ENCODE assay signal across 33 cellular contexts in the genomic region with DNA sequence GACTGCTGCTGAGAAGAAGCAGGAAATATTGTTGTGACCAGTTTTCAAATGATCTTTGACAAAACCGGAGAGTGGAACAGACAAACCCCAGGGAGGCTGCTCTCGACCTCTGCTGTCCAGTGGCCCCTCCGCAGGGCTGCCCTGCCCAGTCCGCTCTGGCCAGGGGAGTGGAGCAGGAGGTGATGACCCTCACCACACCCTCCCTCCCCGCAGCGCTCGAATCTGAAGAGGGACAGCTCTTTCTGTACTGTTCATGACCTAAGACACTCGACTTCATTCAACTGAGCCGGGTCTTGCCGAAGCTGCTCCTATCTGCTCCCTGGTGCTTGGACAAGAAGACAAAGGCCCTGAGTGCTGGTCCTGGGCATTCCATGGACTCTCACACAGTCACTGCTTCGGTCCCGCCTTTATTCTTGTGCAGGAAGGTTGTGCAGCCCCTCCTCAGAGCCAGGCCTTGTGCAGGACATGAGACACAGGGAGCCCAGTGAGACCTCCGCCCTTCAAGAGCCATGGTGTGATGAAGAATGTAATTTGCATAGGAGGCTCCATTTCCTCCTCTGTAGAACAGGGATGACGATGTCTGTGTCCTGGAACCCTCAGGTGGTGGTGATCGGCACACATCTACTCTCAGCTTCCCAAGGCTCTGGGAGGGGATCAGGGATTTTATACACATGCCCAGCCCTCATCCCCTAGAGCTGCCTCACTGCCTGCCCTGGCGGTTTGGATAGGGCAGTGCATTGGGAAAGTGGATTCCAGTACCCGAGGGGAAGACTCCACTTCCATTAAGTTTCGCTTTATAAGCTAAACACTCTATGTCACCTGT.
"Had no signal": no experiment of that assay in that cellular context is flagged by ENCODE, and none has a peak within 500 bp of the region (broad histone marks: within the 10 kb centered on the region; RNA-seq: fewer than 3 reads in every experiment).

No MANE protein-coding gene starts in this region.

- H3K4me3 ChIP-seq: adrenal gland, cardiac muscle cell, coronary artery, dorsolateral prefrontal cortex, right atrium auricular region, thoracic aorta, vagina had no signal

- H3K4me1 ChIP-seq: adrenal gland, parathyroid adenoma, right atrium auricular region, vagina had no signal

- H3K9me3 ChIP-seq: right atrium auricular region, thoracic aorta, vagina had no signal

- DNase-seq: activated CD4-positive, alpha-beta memory T cell treated with anti-CD3 and anti-CD28 coated beads for 36 hours; activated CD4-positive, alpha-beta T cell treated with anti-CD3 and anti-CD28 coated beads for 48 hours; activated CD8-positive, alpha-beta memory T cell treated with anti-CD3 and anti-CD28 coated beads, Interleukin-2, amount 50 U/mL, for 4 hours; activated effector memory CD4-positive, alpha-beta T cell treated with anti-CD3 and anti-CD28 coated beads, Interleukin-2, amount 50 U/mL, for 16 hours; activated naive CD4-positive, alpha-beta T cell treated with anti-CD3 and anti-CD28 coated beads for 36 hours; activated naive CD8-positive, alpha-beta T cell treated with anti-CD3 and anti-CD28 coated beads for 36 hours; activated T-cell treated with anti-CD3 and anti-CD28 coated beads, Interleukin-2, amount 50 U/mL, for 1 hour; adrenal gland; aorta; cerebellar nuclear complex; dorsolateral prefrontal cortex; effector memory CD8-positive, alpha-beta T cell; naive B cell; nephron progenitor cell; nucleus accumbens; stimulated activated CD4-positive, alpha-beta T cell treated with anti-CD3 and anti-CD28 coated beads, Interleukin-4, amount 100 ng/mL, for 1 hour; stimulated activated naive CD8-positive, alpha-beta T cell treated with anti-CD3 and anti-CD28 coated beads, Interleukin-15, Interleukin-2, amounts not matched to agents 100 U/mL and 50 U/mL, for 24 hours; SW 1271; T-helper 9 cell had no signal

- H3K27me3 ChIP-seq: adrenal gland, cardiac muscle cell, right atrium auricular region, vagina had no signal

- H3K36me3 Mint-ChIP-seq: activated CD4-positive, alpha-beta memory T cell treated with anti-CD3 and anti-CD28 coated beads for 36 hours; activated naive CD8-positive, alpha-beta T cell treated with anti-CD3 and anti-CD28 coated beads for 36 hours; brain; mesothelial cell of epicardium; naive B cell; type B pancreatic cell had no signal

- H3K36me3 ChIP-seq: adrenal gland, cardiac muscle cell, right atrium auricular region, thoracic aorta, vagina had no signal

- H3K4me3 Mint-ChIP-seq: activated CD4-positive, alpha-beta memory T cell treated with anti-CD3 and anti-CD28 coated beads for 36 hours; activated naive CD4-positive, alpha-beta T cell treated with anti-CD3 and anti-CD28 coated beads for 36 hours; activated naive CD8-positive, alpha-beta T cell treated with anti-CD3 and anti-CD28 coated beads for 36 hours; activated T-helper 1 cell treated with anti-CD3 and anti-CD28 coated beads, Interleukin-12 subunit alpha, Interleukin-12 subunit beta, Interleukin-2, Interleukin-4 antibody, amounts not matched to agents 30 ng/mL and 10 ng/mL and 1 ng/mL, durations not matched to agents 14 hours and 24 hours and 36 hours; brain; effector memory CD8-positive, alpha-beta T cell; mesothelial cell of epicardium; naive B cell; nephron progenitor cell; T-helper 1 cell treated with Interleukin-12 subunit alpha and Interleukin-12 subunit beta and Interleukin-4 antibody, amounts not matched to agents 30 μg/mL and 1 μg/mL, for 36 hours; type B pancreatic cell had no signal

- H3K4me1 Mint-ChIP-seq: activated naive CD8-positive, alpha-beta T cell treated with anti-CD3 and anti-CD28 coated beads for 36 hours; mesothelial cell of epicardium; naive B cell; nephron progenitor cell had no signal

- H3K9me3 Mint-ChIP-seq: activated T-helper 1 cell treated with anti-CD3 and anti-CD28 coated beads, Interleukin-12 subunit alpha, Interleukin-12 subunit beta, Interleukin-2, Interleukin-4 antibody, amounts not matched to agents 30 ng/mL and 10 ng/mL and 1 ng/mL, durations not matched to agents 14 hours and 24 hours and 36 hours; effector memory CD8-positive, alpha-beta T cell; T-helper 1 cell treated with Interleukin-12 subunit alpha and Interleukin-12 subunit beta and Interleukin-4 antibody, amounts not matched to agents 30 μg/mL and 1 μg/mL, for 36 hours had no signal

- H3K27ac ChIP-seq: adrenal gland, cardiac muscle cell, coronary artery, parathyroid adenoma, right atrium auricular region, thoracic aorta, vagina, VCaP had no signal

- H3K27ac Mint-ChIP-seq: activated CD4-positive, alpha-beta memory T cell treated with anti-CD3 and anti-CD28 coated beads for 36 hours; activated naive CD4-positive, alpha-beta T cell treated with anti-CD3 and anti-CD28 coated beads for 36 hours; activated naive CD8-positive, alpha-beta T cell treated with anti-CD3 and anti-CD28 coated beads for 36 hours; activated T-helper 1 cell treated with anti-CD3 and anti-CD28 coated beads, Interleukin-12 subunit alpha, Interleukin-12 subunit beta, Interleukin-2, Interleukin-4 antibody, amounts not matched to agents 30 ng/mL and 10 ng/mL and 1 ng/mL, durations not matched to agents 14 hours and 24 hours and 36 hours; effector memory CD8-positive, alpha-beta T cell; mesothelial cell of epicardium; naive B cell; nephron progenitor cell; T-helper 1 cell treated with Interleukin-12 subunit alpha and Interleukin-12 subunit beta and Interleukin-4 antibody, amounts not matched to agents 30 μg/mL and 1 μg/mL, for 36 hours; type B pancreatic cell had no signal

- ATAC-seq: activated CD4-positive, CD25-positive, alpha-beta regulatory T cell treated with anti-CD3 and anti-CD28 coated beads, Interleukin-2, amount 50 U/mL, for 24 hours; effector memory CD8-positive, alpha-beta T cell; left lobe of liver; stimulated activated naive CD8-positive, alpha-beta T cell treated with anti-CD3 and anti-CD28 coated beads, Interleukin-15, Interleukin-2, amounts not matched to agents 100 U/mL and 50 U/mL, for 24 hours had no signal
